ENCODE assay signal across 9 cellular contexts in the genomic region with DNA sequence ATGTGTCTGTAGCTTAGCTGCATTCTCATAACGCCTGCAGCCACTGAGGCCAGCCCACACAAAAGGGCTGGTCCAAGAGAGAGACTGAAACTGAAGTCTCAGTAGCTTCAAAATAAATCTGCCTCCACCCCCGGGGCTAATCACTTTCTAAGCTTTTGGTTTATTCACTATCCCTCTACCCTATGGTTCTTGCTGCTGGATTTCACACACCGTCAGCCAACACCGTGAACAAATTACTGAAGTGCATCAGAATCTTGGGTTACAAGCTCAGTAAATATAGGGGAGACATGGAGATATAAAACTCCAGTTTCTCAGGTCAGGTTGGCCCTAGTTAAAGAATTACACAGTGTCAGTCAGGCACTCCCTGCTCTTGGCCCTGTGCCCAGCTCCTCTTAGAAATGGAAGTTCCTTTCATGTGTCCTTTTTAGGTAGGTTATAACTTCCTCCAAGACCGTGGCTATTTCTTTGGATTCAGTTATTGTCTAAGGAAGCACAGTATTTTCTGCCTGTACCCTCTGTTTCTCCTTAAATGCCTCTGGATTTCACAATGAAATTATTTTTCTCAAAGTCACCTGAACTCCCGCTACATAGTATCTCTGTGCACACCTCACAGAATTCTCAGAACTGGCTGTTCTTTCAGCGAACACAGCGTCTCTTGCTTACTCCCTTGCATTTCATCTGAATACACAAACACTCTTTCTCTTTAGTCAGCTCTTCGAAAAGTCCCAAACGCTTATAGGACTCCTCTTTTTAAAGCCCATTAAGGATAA.
DNase-seq lines count a peak whose midpoint lies in the region; ATAC-seq and TF ChIP-seq lines count a peak whose summit lies in the region.
"Had no signal": no experiment of that assay in that cellular context is flagged by ENCODE, and none has a peak within 500 bp of the region (broad histone marks: within the 10 kb centered on the region; RNA-seq: fewer than 3 reads in every experiment).

No MANE protein-coding gene starts in this region.

- no peak overlapping the region for H3K4me2 ChIP-seq in osteoblast (ENCODE audit: insufficient read depth, low read length)

- DNase-seq in NOMO-1 treated with DMSO at 0.1 percent for 48 hours (lab: John Stamatoyannopoulos, UW; ENCODE audit: unreplicated experiment) = peak; percentile 16
- no peak for DNase-seq in NOMO-1 treated with dmso at 0.1 percent for 144 hours (lab: John Stamatoyannopoulos, UW; ENCODE audit: unreplicated experiment)
- DNase-seq in NCI-H2029 (lab: John Stamatoyannopoulos, UW) = peak; percentile 57
- peak; percentile 57 for DNase-seq in choroid plexus epithelial cell (ENCODE audit: low read depth)
- DNase-seq in osteoblast (ENCODE audit: insufficient read length, low spot score, missing footprints) = no peak
- DNase-seq in SK-N-DZ (ENCODE audit: low spot score) = no peak
- DNase-seq in activated CD8-positive, alpha-beta T cell treated with anti-CD3 and anti-CD28 coated beads for 36 hours = no peak

- no peaks in the 10 kb centered on the region for H3K27me3 ChIP-seq in osteoblast (ENCODE audit: insufficient read depth, low read length)

- no peaks in the 10 kb centered on the region for H3K79me2 ChIP-seq in osteoblast (ENCODE audit: insufficient read depth, low read length)

- H3K36me3 Mint-ChIP-seq in activated CD8-positive, alpha-beta T cell treated with anti-CD3 and anti-CD28 coated beads for 36 hours (ENCODE audit: low read depth) = no peaks in the 10 kb centered on the region

- peak overlapping the region; percentile 48 for H2AFZ ChIP-seq in osteoblast (ENCODE audit: low read length)

- intact Hi-C loops in activated CD8-positive, alpha-beta T cell treated with anti-CD3 and anti-CD28 coated beads for 36 hours (cut with micrococcal nuclease) = no loop called here

- H3K27me3 Mint-ChIP-seq in activated CD8-positive, alpha-beta T cell treated with anti-CD3 and anti-CD28 coated beads for 36 hours = no peaks in the 10 kb centered on the region
- H3K27me3 Mint-ChIP-seq: CD4-positive, alpha-beta T cell had no signal

- CTCF ChIA-PET in HEK293 (lab: Yijun Ruan, JAX) = interaction anchor here (0.6 to 0.8 kb wide), 3 partner anchors 8 to 172 kb away, joined by 3 read pairs; no protein-coding TSS in a partner anchor
- CTCF ChIA-PET in activated CD8-positive, alpha-beta T cell treated with anti-CD3 and anti-CD28 coated beads for 36 hours (lab: Charles Lee) = interaction anchor here (1.0 kb wide), 1 partner anchor 31 kb away, joined by 3 read pairs; no protein-coding TSS in a partner anchor

- H3K36me3 ChIP-seq in HEK293 (ENCODE audit: control insufficient read depth in 2 of 2, insufficient read depth in 1 of 2, low read length in 2 of 2) (no peaks in the 10 kb centered on the region), osteoblast (ENCODE audit: insufficient read depth, low read length) (no peaks in the 10 kb centered on the region)

- no peak for ATAC-seq in activated CD8-positive, alpha-beta T cell treated with anti-CD3 and anti-CD28 coated beads for 36 hours

- H3K27ac ChIP-seq in HEK293 (ENCODE audit: extremely low read depth, low read depth, low read length) = no peak overlapping the region
- no peak overlapping the region for H3K27ac ChIP-seq in osteoblast (ENCODE audit: low read depth, low read length)

- POLR2A ChIA-PET in HEK293 (lab: Yijun Ruan, JAX) = no interaction called here
- POLR2A ChIA-PET in activated CD8-positive, alpha-beta T cell treated with anti-CD3 and anti-CD28 coated beads for 36 hours (lab: Charles Lee) = interaction anchor here (0.5 kb wide), 1 partner anchor 53 kb away, joined by 3 read pairs; no protein-coding TSS in a partner anchor

- no peaks in the 10 kb centered on the region for H4K20me1 ChIP-seq in osteoblast (ENCODE audit: insufficient read depth, low read length)

- no peaks in the 10 kb centered on the region for H3K9me3 Mint-ChIP-seq in activated CD8-positive, alpha-beta T cell treated with anti-CD3 and anti-CD28 coated beads for 36 hours
- H3K9me3 Mint-ChIP-seq: CD4-positive, alpha-beta T cell had no signal

- no peak overlapping the region for H3K27ac Mint-ChIP-seq in activated CD8-positive, alpha-beta T cell treated with anti-CD3 and anti-CD28 coated beads for 36 hours
- H3K27ac Mint-ChIP-seq: CD4-positive, alpha-beta T cell had no signal

- H3K4me1 Mint-ChIP-seq in activated CD8-positive, alpha-beta T cell treated with anti-CD3 and anti-CD28 coated beads for 36 hours (ENCODE audit: low read depth) = no peaks in the 10 kb centered on the region

- H3K9me3 ChIP-seq in HEK293 (ENCODE audit: control insufficient read depth, insufficient read depth, low read depth, low read length) (no peaks in the 10 kb centered on the region), osteoblast (ENCODE audit: low read depth, low read length) (no peaks in the 10 kb centered on the region)

- H3K4me1 ChIP-seq in HEK293 (ENCODE audit: control insufficient read depth, insufficient read depth, low read length) (no peaks in the 10 kb centered on the region), osteoblast (ENCODE audit: insufficient read depth, low read length) (no peaks in the 10 kb centered on the region)

- TF ChIP-seq CTCF in HEK293 (tag by site-specific recombination; IDR thresholded peaks at IDR 0.05) (no peak), choroid plexus epithelial cell (conservative IDR thresholded peaks at IDR 0.05; ENCODE audit: low read depth, low read length) (no peak), osteoblast (IDR thresholded peaks at IDR 0.05; ENCODE audit: extremely low read depth, low read depth, low read length) (no peak)
- TF ChIP-seq CTCF in activated CD8-positive, alpha-beta T cell treated with anti-CD3 and anti-CD28 coated beads for 36 hours (IDR thresholded peaks at IDR 0.05) = no peak

- H3K4me3 ChIP-seq in HEK293 (ENCODE audit: low read depth, low read length) (peak overlapping the region; percentile 14), choroid plexus epithelial cell (ENCODE audit: low read depth, low read length) (no peak overlapping the region), osteoblast (ENCODE audit: insufficient read depth, low read length) (no peak overlapping the region)

- H3K4me3 Mint-ChIP-seq in activated CD8-positive, alpha-beta T cell treated with anti-CD3 and anti-CD28 coated beads for 36 hours = no peak overlapping the region
- H3K4me3 Mint-ChIP-seq: CD4-positive, alpha-beta T cell had no signal

TF ChIP-seq in HEK293, 187 proteins besides CTCF, POLR2A, EP300 and RAD21:
- TF ChIP-seq, protein P1, sequence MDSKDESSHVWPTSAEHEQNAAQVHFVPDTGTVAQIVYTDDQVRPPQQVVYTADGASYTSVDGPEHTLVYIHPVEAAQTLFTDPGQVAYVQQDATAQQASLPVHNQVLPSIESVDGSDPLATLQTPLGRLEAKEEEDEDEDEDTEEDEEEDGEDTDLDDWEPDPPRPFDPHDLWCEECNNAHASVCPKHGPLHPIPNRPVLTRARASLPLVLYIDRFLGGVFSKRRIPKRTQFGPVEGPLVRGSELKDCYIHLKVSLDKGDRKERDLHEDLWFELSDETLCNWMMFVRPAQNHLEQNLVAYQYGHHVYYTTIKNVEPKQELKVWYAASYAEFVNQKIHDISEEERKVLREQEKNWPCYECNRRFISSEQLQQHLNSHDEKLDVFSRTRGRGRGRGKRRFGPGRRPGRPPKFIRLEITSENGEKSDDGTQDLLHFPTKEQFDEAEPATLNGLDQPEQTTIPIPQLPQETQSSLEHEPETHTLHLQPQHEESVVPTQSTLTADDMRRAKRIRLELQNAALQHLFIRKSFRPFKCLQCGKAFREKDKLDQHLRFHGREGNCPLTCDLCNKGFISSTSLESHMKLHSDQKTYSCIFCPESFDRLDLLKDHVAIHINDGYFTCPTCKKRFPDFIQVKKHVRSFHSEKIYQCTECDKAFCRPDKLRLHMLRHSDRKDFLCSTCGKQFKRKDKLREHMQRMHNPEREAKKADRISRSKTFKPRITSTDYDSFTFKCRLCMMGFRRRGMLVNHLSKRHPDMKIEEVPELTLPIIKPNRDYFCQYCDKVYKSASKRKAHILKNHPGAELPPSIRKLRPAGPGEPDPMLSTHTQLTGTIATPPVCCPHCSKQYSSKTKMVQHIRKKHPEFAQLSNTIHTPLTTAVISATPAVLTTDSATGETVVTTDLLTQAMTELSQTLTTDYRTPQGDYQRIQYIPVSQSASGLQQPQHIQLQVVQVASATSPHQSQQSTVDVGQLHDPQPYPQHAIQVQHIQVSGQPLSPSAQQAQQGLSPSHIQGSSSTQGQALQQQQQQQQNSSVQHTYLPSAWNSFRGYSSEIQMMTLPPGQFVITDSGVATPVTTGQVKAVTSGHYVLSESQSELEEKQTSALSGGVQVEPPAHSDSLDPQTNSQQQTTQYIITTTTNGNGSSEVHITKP (tag by site-specific recombination; IDR thresholded peaks at IDR 0.05) = peak; percentile 30; the same call in 1 of the 2 replicates
- TF ChIP-seq MEIS1 (CRISPR knock-in tag; IDR thresholded peaks at IDR 0.05; ENCODE audit: borderline replicate concordance) = 0 out of 2 replicates have a peak, but pooled peaks have one; percentile 56
- no peak for TF ChIP-seq ZNF510 (tag by site-specific recombination; IDR thresholded peaks at IDR 0.05; ENCODE audit: insufficient replicate concordance)

Comparison
In these comparisons a context has a peak if more than half of its experiments do, and no peak if none do; other contexts are left out.
1. DNase-seq: peak in NOMO-1 treated with DMSO at 0.1 percent for 48 hours (single experiment), NCI-H2029 (single experiment) and choroid plexus epithelial cell (single experiment); none in NOMO-1 treated with dmso at 0.1 percent for 144 hours (single experiment), osteoblast (single experiment), SK-N-DZ (single experiment) and activated CD8-positive, alpha-beta T cell treated with anti-CD3 and anti-CD28 coated beads for 36 hours (single experiment).